22 cellular contexts compared by ENCODE assay signal in the genomic region with DNA sequence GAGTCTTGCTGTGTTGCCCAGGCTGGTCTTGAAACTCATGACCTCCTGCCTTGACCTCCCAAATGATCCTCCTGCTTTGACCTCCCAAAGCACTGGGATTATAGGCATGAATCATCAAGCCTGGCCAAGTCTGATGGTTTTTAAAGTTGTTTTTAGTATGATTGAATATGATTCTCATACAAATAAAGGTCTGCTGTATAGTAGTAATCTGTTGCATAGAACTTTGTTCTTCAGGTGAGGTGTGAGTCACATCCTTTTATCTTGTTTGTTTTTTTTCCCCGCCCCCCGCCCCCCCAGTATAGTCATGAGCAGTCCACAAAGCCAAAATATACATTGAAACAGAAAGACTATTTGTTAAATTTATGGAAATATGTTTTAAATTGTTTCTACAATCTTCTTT. TPM values are rescaled to one million over a fixed set of nuclear protein-coding genes. Genes with fewer than 3 reads are reported as not detected.
A peak's percentile ranks its signal among the peaks of the same experiment; 100 is the strongest.
DNase-seq lines count a peak whose midpoint lies in the region; ATAC-seq, FAIRE-seq and TF ChIP-seq lines count a peak whose summit lies in the region.
"Had no signal": no experiment of that assay in that cellular context is flagged by ENCODE, and none has a peak within 500 bp of the region (broad histone marks: within the 10 kb centered on the region; RNA-seq: fewer than 3 reads in every experiment).

No MANE protein-coding gene starts in this region.

- no peak for FAIRE-seq in bronchial epithelial cell (lab: Jason Lieb, UNC)
- FAIRE-seq: GM12892 had no signal

- H3K36me3 ChIP-seq in PC-3 (ENCODE audit: low read depth, low read length): no peaks in the 10 kb centered on the region
- H3K36me3 ChIP-seq in bronchial epithelial cell (ENCODE audit: control insufficient read depth, insufficient read depth, low read length): no peaks in the 10 kb centered on the region
- H3K36me3 ChIP-seq: BLaER1 treated with 17β-estradiol and CSF1 and Interleukin-3, amounts not matched to agents 10 nM and 100 nM had no signal

- no peaks in the 10 kb centered on the region for H3K9me2 ChIP-seq in PC-3 (replicated peaks; ENCODE audit: low read length)
- H3K9me2 ChIP-seq: SK-N-SH had no signal

- DNase-seq in DMS53 treated with DMSO at 0.1 percent for 48 hours (lab: John Stamatoyannopoulos, UW; ENCODE audit: unreplicated experiment) (peak; percentile 5), PC-3 (peak; percentile 72), bronchial epithelial cell (ENCODE audit: low read depth) (peak; percentile 72), NCI-H526 (lab: John Stamatoyannopoulos, UW) (no peak), erythroblast (lab: John Stamatoyannopoulos, UW) (no peak)
- DNase-seq: CD8-positive, alpha-beta T cell; DMS79; HFFc6; Kasumi-1; MM.1S; NCI-H1092 treated with DMSO at 0.1 percent for 48 hours; NCI-H2081; NCI-H2171 treated with DMSO at 0.1 percent for 48 hours; NCI-H446 treated with DMSO at 0.1 percent for 48 hours; NCI-H748 treated with DMSO at 0.1 percent for 48 hours; NK-92 treated with Interleukin-12 subunit alpha and Interleukin-12 subunit beta, amount 100 ng/mL, for 24 hours; SHP77 treated with DMSO at 0.1 percent for 48 hours; SK-N-SH had no signal

- H3K9ac ChIP-seq in PC-3 (ENCODE audit: low read length): no peak overlapping the region
- H3K9ac ChIP-seq: BLaER1 treated with 17β-estradiol and CSF1 and Interleukin-3, amounts not matched to agents 10 nM and 100 nM; SK-N-SH had no signal

- intact Hi-C loops in PC-3 (cut with micrococcal nuclease): loop anchor here (5.0 kb wide), 1 partner anchor 90 kb away; no protein-coding TSS in a partner anchor

- H2AFZ ChIP-seq in PC-3 (ENCODE audit: low read length): no peak overlapping the region

- peaks cover 42% of the 10 kb centered on the region for H4K20me1 ChIP-seq in PC-3 (ENCODE audit: low read length)

- TF ChIP-seq POLR2A in erythroblast (IDR thresholded peaks at IDR 0.05; ENCODE audit: low read length): no peak

- no peaks in the 10 kb centered on the region for H3F3A ChIP-seq in PC-3 (ENCODE audit: low read length, unreplicated experiment)

- no TSS peak for BruUV-seq in PC-3 (replicated peaks; lab: Mats Ljungman, UMichigan)

- H3K4me1 ChIP-seq in PC-3 (ENCODE audit: insufficient read depth, low read length): peaks cover 21% of the 10 kb centered on the region

- peak overlapping the region; percentile 48 for H3K4me2 ChIP-seq in PC-3 (ENCODE audit: low read length)
- H3K4me2 ChIP-seq: BLaER1 treated with 17β-estradiol and CSF1 and Interleukin-3, amounts not matched to agents 10 nM and 100 nM; SK-N-SH had no signal

- CTCF ChIA-PET in PC-3 (lab: Charles Lee): no interaction called here

- H3K27ac ChIP-seq in PC-3 (ENCODE audit: low read length): peak overlapping the region; percentile 64
- H3K27ac ChIP-seq in layer of hippocampus (ENCODE audit: low read depth, low read length): peak overlapping the region; percentile 72
- H3K27ac ChIP-seq: BLaER1 treated with 17β-estradiol and CSF1 and Interleukin-3, amounts not matched to agents 10 nM and 100 nM had no signal

- no peaks in the 10 kb centered on the region for H3K27me3 ChIP-seq in PC-3 (ENCODE audit: low read length)
- H3K27me3 ChIP-seq in bronchial epithelial cell (ENCODE audit: control insufficient read depth, insufficient read depth, low read length): no peaks in the 10 kb centered on the region
- no peaks in the 10 kb centered on the region for H3K27me3 ChIP-seq in layer of hippocampus (ENCODE audit: control insufficient read depth, insufficient read depth, low read length)
- H3K27me3 ChIP-seq: BLaER1 treated with 17β-estradiol and CSF1 and Interleukin-3, amounts not matched to agents 10 nM and 100 nM had no signal

- TF ChIP-seq CTCF in PC-3 (conservative IDR thresholded peaks at IDR 0.05; ENCODE audit: low read depth, low read length) (no peak), bronchial epithelial cell (IDR thresholded peaks at IDR 0.05; ENCODE audit: insufficient read depth, low read length, severe bottlenecking) (no peak)

- peaks cover 87% of the 10 kb centered on the region for H3K79me2 ChIP-seq in PC-3 (ENCODE audit: low read length)

- H3K9me3 ChIP-seq in PC-3 (ENCODE audit: low read length): no peaks in the 10 kb centered on the region
- H3K9me3 ChIP-seq: BLaER1 treated with 17β-estradiol and CSF1 and Interleukin-3, amounts not matched to agents 10 nM and 100 nM; SK-N-SH had no signal

- POLR2A ChIA-PET in PC-3 (lab: Charles Lee; ENCODE audit: unreplicated experiment): no interaction called here

- H3K4me3 ChIP-seq in PC-3 (ENCODE audit: low read length) (no peak overlapping the region), bronchial epithelial cell (ENCODE audit: low read depth, low read length) (no peak overlapping the region)
- H3K4me3 ChIP-seq: BLaER1 treated with 17β-estradiol and CSF1 and Interleukin-3, amounts not matched to agents 10 nM and 100 nM had no signal

- ATAC-seq in PC-3 (peak; percentile 86), HG03280 (IDR thresholded peaks at IDR 0.05; ENCODE audit: unreplicated experiment) (no peak)
- ATAC-seq: CD8-positive, alpha-beta T cell had no signal

RNA-seq across cellular contexts. Expression of gene UBE2E2, which starts 39.0 kb away (rescaled TPM):
- total RNA-seq in PC-3 (2014; rRNA removed): 25.6 and 30.9 TPM in 2 replicates
- total RNA-seq in bronchial epithelial cell: 61.3 and 67.6 TPM in 2 replicates

Comparison
In these comparisons a context has a peak if more than half of its experiments do, and no peak if none do; other contexts are left out.
1. DNase-seq: peak in DMS53 treated with DMSO at 0.1 percent for 48 hours (single experiment), PC-3 (single experiment) and bronchial epithelial cell (single experiment); none in NCI-H526 (0 of 2) and erythroblast (0 of 2).